In the genomic region with DNA sequence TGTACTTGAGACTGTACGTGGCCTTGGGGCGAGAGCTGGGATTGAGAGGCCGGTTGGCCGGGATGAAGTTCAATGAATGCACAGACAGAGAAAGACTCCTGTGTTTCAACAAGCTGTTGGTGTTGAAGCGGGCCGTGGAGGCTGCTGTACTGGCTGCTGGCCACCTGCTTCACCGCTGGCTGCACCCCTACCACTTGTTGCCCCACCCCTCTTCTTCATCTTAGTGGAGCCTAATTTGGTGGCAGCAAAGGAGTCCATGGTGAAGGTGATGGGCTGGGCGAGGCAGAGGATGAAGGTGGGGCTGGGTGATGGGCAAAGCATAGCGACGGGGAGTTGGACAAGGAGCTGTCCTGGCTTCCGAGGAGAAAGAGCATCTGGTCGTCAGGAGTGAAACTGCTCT, we compare ENCODE assay signal across 1 cellular context.
TF ChIP-seq lines count a peak whose summit lies in the region.

No MANE protein-coding gene starts in this region.

TF ChIP-seq in IMR-90, 13 proteins besides CTCF, POLR2A, EP300 and RAD21 (continued from another document):
- TF ChIP-seq ELK1 (IDR thresholded peaks at IDR 0.05; ENCODE audit: borderline replicate concordance, low read depth, low read length) (no peak), MAFK (IDR thresholded peaks at IDR 0.05; ENCODE audit: low read depth, low read length) (no peak), CHD1 (IDR thresholded peaks at IDR 0.05; ENCODE audit: low read depth, low read length) (no peak), RCOR1 (IDR thresholded peaks at IDR 0.05; ENCODE audit: insufficient replicate concordance, low read length) (no peak), FOS (IDR thresholded peaks at IDR 0.05; ENCODE audit: low read depth, low read length) (no peak), BHLHE40 (IDR thresholded peaks at IDR 0.05; ENCODE audit: low read depth, low read length) (no peak), MAZ (IDR thresholded peaks at IDR 0.05; ENCODE audit: borderline replicate concordance, low read depth, low read length) (no peak), MXI1 (IDR thresholded peaks at IDR 0.05; ENCODE audit: borderline replicate concordance, low read depth, low read length) (no peak)
- TF ChIP-seq, protein P1, sequence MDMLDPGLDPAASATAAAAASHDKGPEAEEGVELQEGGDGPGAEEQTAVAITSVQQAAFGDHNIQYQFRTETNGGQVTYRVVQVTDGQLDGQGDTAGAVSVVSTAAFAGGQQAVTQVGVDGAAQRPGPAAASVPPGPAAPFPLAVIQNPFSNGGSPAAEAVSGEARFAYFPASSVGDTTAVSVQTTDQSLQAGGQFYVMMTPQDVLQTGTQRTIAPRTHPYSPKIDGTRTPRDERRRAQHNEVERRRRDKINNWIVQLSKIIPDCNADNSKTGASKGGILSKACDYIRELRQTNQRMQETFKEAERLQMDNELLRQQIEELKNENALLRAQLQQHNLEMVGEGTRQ (IDR thresholded peaks at IDR 0.05; ENCODE audit: low read depth, low read length) = no peak
TF ChIP-seq in IMR-90: peak in this region for 0.
